16 cellular contexts compared by ENCODE assay signal in the genomic region with DNA sequence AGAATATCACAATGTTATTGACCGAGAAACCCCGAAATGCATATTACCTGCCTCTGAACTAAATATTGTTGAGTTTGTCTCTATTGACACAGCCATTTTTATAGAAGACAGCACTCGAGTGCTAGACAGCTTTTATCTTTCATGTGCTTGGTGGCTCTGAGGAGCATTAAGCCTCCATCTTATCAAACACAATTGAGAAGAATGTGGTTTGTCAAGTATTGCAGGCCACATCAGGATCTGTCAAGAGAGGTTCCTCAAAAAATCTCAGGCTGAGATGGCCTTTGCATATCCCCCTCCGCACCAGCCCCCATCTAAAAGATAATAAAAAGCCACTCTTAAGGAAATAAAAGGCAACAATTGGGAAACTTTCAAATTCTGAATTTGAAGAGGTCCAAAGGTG.
"Had no signal": no experiment of that assay in that cellular context is flagged by ENCODE, and none has a peak within 500 bp of the region (broad histone marks: within the 10 kb centered on the region; RNA-seq: fewer than 3 reads in every experiment).

No MANE protein-coding gene starts in this region.

- DNase-seq: effector CD8-positive, alpha-beta T cell; foreskin keratinocyte; heart left ventricle; kidney; midbrain; naive thymus-derived CD4-positive, alpha-beta T cell; right lobe of liver; small intestine; stimulated activated CD4-positive, alpha-beta T cell treated with anti-CD3 and anti-CD28 coated beads, Interleukin-15, amount 100 ng/mL, for 24 hours; stimulated activated CD4-positive, alpha-beta T cell treated with anti-CD3 and anti-CD28 coated beads, Interleukin-2, amount 100 ng/mL, for 48 hours; stimulated activated CD8-positive, alpha-beta memory T cell treated with anti-CD3 and anti-CD28 coated beads, Interleukin-4, amount 100 ng/mL, for 48 hours; stimulated activated naive CD4-positive, alpha-beta T cell; stimulated activated naive CD8-positive, alpha-beta T cell treated with anti-CD3 and anti-CD28 coated beads, Interleukin-15, amount 100 ng/mL, for 72 hours; thyroid gland had no signal

- ATAC-seq: foreskin keratinocyte; gastroesophageal sphincter; heart left ventricle; left lobe of liver; naive thymus-derived CD4-positive, alpha-beta T cell; right lobe of liver; stimulated activated naive CD8-positive, alpha-beta T cell treated with anti-CD3 and anti-CD28 coated beads, Interleukin-15, amount 100 ng/mL, for 72 hours had no signal
